Comparison of ENCODE assay signal across 11 cellular contexts in genomic region chr1:203671808-203672207, GRCh38. TPM values are rescaled to one million over a fixed set of nuclear protein-coding genes. Genes with fewer than 3 reads are reported as not detected.
DNase-seq lines count a peak whose midpoint lies in the region; ATAC-seq and TF ChIP-seq lines count a peak whose summit lies in the region.
"Had no signal": no experiment of that assay in that cellular context is flagged by ENCODE, and none has a peak within 500 bp of the region (broad histone marks: within the 10 kb centered on the region; RNA-seq: fewer than 3 reads in every experiment).

No MANE protein-coding gene starts in this region.

- POLR2A ChIA-PET in WTC11 (lab: Charles Lee), result interaction anchor here (1.0 kb wide), 1 partner anchor 15 kb away, joined by 6 read pairs; no protein-coding TSS in a partner anchor

- no peaks in the 10 kb centered on the region for H3K9me3 ChIP-seq in effector memory CD4-positive, alpha-beta T cell (ENCODE audit: control insufficient read depth, low read length)
- H3K9me3 ChIP-seq in tibial nerve, result no peaks in the 10 kb centered on the region
- H3K9me3 ChIP-seq: pancreas had no signal

- H3K4me1 ChIP-seq in effector memory CD4-positive, alpha-beta T cell (ENCODE audit: control insufficient read depth, insufficient read depth, low read length, poor library complexity, severe bottlenecking), result peaks cover 57% of the 10 kb centered on the region
- peaks cover 4 to 90% (median 59%) of the 10 kb centered on the region in 4 donors for H3K4me1 ChIP-seq in tibial nerve

- no peak for ATAC-seq in natural killer cell treated with Interleukin-12 subunit alpha and Interleukin-12 subunit beta and Interleukin-15 and Interleukin-18, amount 100 ng/mL, for 72 hours
- ATAC-seq in GM21576 (IDR thresholded peaks at IDR 0.05; ENCODE audit: unreplicated experiment) (no peak), WTC11 (no peak)

- TF ChIP-seq CTCF in tibial nerve (IDR thresholded peaks at IDR 0.05), result no peak
- TF ChIP-seq CTCF in WTC11 (IDR thresholded peaks at IDR 0.05), result no peak

- H3K36me3 Mint-ChIP-seq in activated CD4-positive, alpha-beta T cell treated with anti-CD3 and anti-CD28 coated beads, Interleukin-2, amount 10 ng/mL, durations not matched to agents 24 days and 14 days (ENCODE audit: low read depth), result peaks cover 23% of the 10 kb centered on the region
- no peaks in the 10 kb centered on the region for H3K36me3 Mint-ChIP-seq in natural killer cell treated with Interleukin-12 subunit alpha and Interleukin-12 subunit beta and Interleukin-15 and Interleukin-18, amount 100 ng/mL, for 72 hours
- no peaks in the 10 kb centered on the region for H3K36me3 Mint-ChIP-seq in WTC11

- TF ChIP-seq EP300 in tibial nerve (IDR thresholded peaks at IDR 0.05), result no peak

- no peak overlapping the region for H3K4me3 ChIP-seq in effector memory CD4-positive, alpha-beta T cell (ENCODE audit: insufficient read depth, low read depth, low read length, poor library complexity, severe bottlenecking)
- H3K4me3 ChIP-seq in tibial nerve, result no peak overlapping the region
- H3K4me3 ChIP-seq: pancreas had no signal

- CTCF ChIA-PET in WTC11 (lab: Charles Lee), result interaction anchor here (0.6 to 1.5 kb wide), 6 partner anchors 26 to 184 kb away, joined by 3 to 7 read pairs (median 3); no protein-coding TSS in a partner anchor

- no peaks in the 10 kb centered on the region for H3K27me3 Mint-ChIP-seq in activated CD4-positive, alpha-beta T cell treated with anti-CD3 and anti-CD28 coated beads, Interleukin-2, amount 10 ng/mL, durations not matched to agents 24 days and 14 days
- no peaks in the 10 kb centered on the region for H3K27me3 Mint-ChIP-seq in natural killer cell treated with Interleukin-12 subunit alpha and Interleukin-12 subunit beta and Interleukin-15 and Interleukin-18, amount 100 ng/mL, for 72 hours
- H3K27me3 Mint-ChIP-seq in WTC11 (ENCODE audit: low read depth), result 0 out of 2 replicates have a peak, but pooled peaks cover 4% of the 10 kb centered on the region

- peak overlapping the region; percentile 73 for H3K27ac ChIP-seq in effector memory CD4-positive, alpha-beta T cell (ENCODE audit: insufficient read depth, low read length, poor library complexity, severe bottlenecking)
- peak overlapping the region in 3 of 4 donors; percentile 76 to 83 (median 79) for H3K27ac ChIP-seq in tibial nerve

- 57 to 58% methylated on average over 6 of the region's 6 CpGs for WGBS in tibial nerve, 2 donors

- H3K4me3 Mint-ChIP-seq in activated CD4-positive, alpha-beta T cell treated with anti-CD3 and anti-CD28 coated beads, Interleukin-2, amount 10 ng/mL, durations not matched to agents 24 days and 14 days, result no peak overlapping the region
- peak overlapping the region; percentile 82 for H3K4me3 Mint-ChIP-seq in natural killer cell treated with Interleukin-12 subunit alpha and Interleukin-12 subunit beta and Interleukin-15 and Interleukin-18, amount 100 ng/mL, for 72 hours
- no peak overlapping the region for H3K4me3 Mint-ChIP-seq in WTC11

- H3K27me3 ChIP-seq in effector memory CD4-positive, alpha-beta T cell (replicated peaks; ENCODE audit: control insufficient read depth, insufficient read depth, low read length, poor library complexity, severe bottlenecking), result no peaks in the 10 kb centered on the region
- H3K27me3 ChIP-seq in tibial nerve, result no peaks in the 10 kb centered on the region
- H3K27me3 ChIP-seq: pancreas had no signal

- H3K9me3 Mint-ChIP-seq in activated CD4-positive, alpha-beta T cell treated with anti-CD3 and anti-CD28 coated beads, Interleukin-2, amount 10 ng/mL, durations not matched to agents 24 days and 14 days, result no peaks in the 10 kb centered on the region
- H3K9me3 Mint-ChIP-seq in natural killer cell treated with Interleukin-12 subunit alpha and Interleukin-12 subunit beta and Interleukin-15 and Interleukin-18, amount 100 ng/mL, for 72 hours, result no peaks in the 10 kb centered on the region
- H3K9me3 Mint-ChIP-seq in WTC11, result no peaks in the 10 kb centered on the region

- peaks cover 67% of the 10 kb centered on the region for H3K4me1 Mint-ChIP-seq in activated CD4-positive, alpha-beta T cell treated with anti-CD3 and anti-CD28 coated beads, Interleukin-2, amount 10 ng/mL, durations not matched to agents 24 days and 14 days
- peaks cover 86% of the 10 kb centered on the region in 2 donors for H3K4me1 Mint-ChIP-seq in natural killer cell treated with Interleukin-12 subunit alpha and Interleukin-12 subunit beta and Interleukin-15 and Interleukin-18, amount 100 ng/mL, for 72 hours (ENCODE audit: low read depth in 2 of 2)
- peaks cover 36% of the 10 kb centered on the region for H3K4me1 Mint-ChIP-seq in WTC11

- no peak for TF ChIP-seq POLR2A in tibial nerve (IDR thresholded peaks at IDR 0.05)

- no peaks in the 10 kb centered on the region for H3K36me3 ChIP-seq in effector memory CD4-positive, alpha-beta T cell (ENCODE audit: control insufficient read depth, insufficient read depth, low read length)
- H3K36me3 ChIP-seq in tibial nerve, result no peaks in the 10 kb centered on the region
- H3K36me3 ChIP-seq: pancreas had no signal

- intact Hi-C loops in activated CD4-positive, alpha-beta T cell treated with anti-CD3 and anti-CD28 coated beads, Interleukin-2, amount 10 ng/mL, durations not matched to agents 24 days and 14 days (cut with micrococcal nuclease), result loop anchor here (5.0 kb wide), 1 partner anchor 125 kb away; the partner anchor contains the start of genes ZBED6 and ZC3H11A
- intact Hi-C loops in posterior vena cava (cut with DNase I), result no loop called here

- peak overlapping the region; percentile 68 for H3K27ac Mint-ChIP-seq in activated CD4-positive, alpha-beta T cell treated with anti-CD3 and anti-CD28 coated beads, Interleukin-2, amount 10 ng/mL, durations not matched to agents 24 days and 14 days
- H3K27ac Mint-ChIP-seq in natural killer cell treated with Interleukin-12 subunit alpha and Interleukin-12 subunit beta and Interleukin-15 and Interleukin-18, amount 100 ng/mL, for 72 hours, result peak overlapping the region; percentile 93 to 100
- H3K27ac Mint-ChIP-seq in WTC11, result no peak overlapping the region

- DNase-seq in activated CD4-positive, alpha-beta T cell treated with anti-CD3 and anti-CD28 coated beads, Interleukin-2, amount 10 ng/mL, durations not matched to agents 24 days and 14 days, result no peak
- DNase-seq in activated CD4-positive, alpha-beta T cell treated with anti-CD3 and anti-CD28 coated beads, Interleukin-2, amount 50 U/mL, for 4 hours, result no peak
- DNase-seq in effector memory CD4-positive, alpha-beta T cell, result no peak
- DNase-seq in natural killer cell treated with Interleukin-12 subunit alpha and Interleukin-12 subunit beta and Interleukin-15 and Interleukin-18, amount 100 ng/mL, for 72 hours (ENCODE audit: low spot score), result no peak
- no peak for DNase-seq in tibial nerve (ENCODE audit: low spot score in 2 of 2)
- DNase-seq in posterior vena cava (ENCODE audit: low spot score), result no peak
- DNase-seq in WTC11 (ENCODE audit: low spot score), result no peak
- DNase-seq: NCI-H1105; NK-92 treated with Interleukin-12 subunit alpha and Interleukin-12 subunit beta, amount 100 ng/mL, for 24 hours had no signal

TF ChIP-seq in WTC11, 78 proteins besides CTCF, POLR2A, EP300 and RAD21 (continues in another document):
- TF ChIP-seq USF1 (CRISPR knock-in tag; IDR thresholded peaks at IDR 0.05), result no peak
- TF ChIP-seq ZNF219 (CRISPR knock-in tag; IDR thresholded peaks at IDR 0.05; ENCODE audit: borderline replicate concordance), result no peak
- no peak for TF ChIP-seq MAX (CRISPR knock-in tag; IDR thresholded peaks at IDR 0.05)
- no peak for TF ChIP-seq MLX (CRISPR knock-in tag; IDR thresholded peaks at IDR 0.05)
- no peak for TF ChIP-seq HMGA2 (CRISPR knock-in tag; IDR thresholded peaks at IDR 0.05)

RNA-seq across cellular contexts. Expression of gene ATP2B4, which starts 45.2 kb away (rescaled TPM):
- 32.7 and 33.5 TPM in 2 replicates for total RNA-seq in activated CD4-positive, alpha-beta T cell treated with anti-CD3 and anti-CD28 coated beads, Interleukin-2, amount 10 ng/mL, durations not matched to agents 24 days and 14 days
- total RNA-seq in natural killer cell treated with Interleukin-12 subunit alpha and Interleukin-12 subunit beta and Interleukin-15 and Interleukin-18, amount 100 ng/mL, for 72 hours, result 100 to 1,000 TPM; 158 to 191 TPM
- 100 to 1,000 TPM in 1 of 4 donors, 10 to 100 TPM in 3; 78.6 to 135 (median 85.0) TPM for total RNA-seq in tibial nerve
- total RNA-seq in posterior vena cava, result 100 to 1,000 TPM; 245 to 250 TPM
- total RNA-seq in WTC11 (2021), result 18.5 to 22.1 TPM (median 19.1 TPM) in 3 replicates
